ENCODE assay signal across 1 cellular context in genomic region chr6:41370488-41371111, GRCh38.
TF ChIP-seq lines count a peak whose summit lies in the region.

No MANE protein-coding gene starts in this region.

TF ChIP-seq in H1, 55 proteins besides CTCF, POLR2A, EP300 and RAD21 (continued from another document):
- TF ChIP-seq, protein P1, sequence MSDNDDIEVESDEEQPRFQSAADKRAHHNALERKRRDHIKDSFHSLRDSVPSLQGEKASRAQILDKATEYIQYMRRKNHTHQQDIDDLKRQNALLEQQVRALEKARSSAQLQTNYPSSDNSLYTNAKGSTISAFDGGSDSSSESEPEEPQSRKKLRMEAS (IDR thresholded peaks at IDR 0.05): no peak
- TF ChIP-seq SIRT6 (IDR thresholded peaks at IDR 0.05; ENCODE audit: low read length) (no peak), BACH1 (IDR thresholded peaks at IDR 0.05; ENCODE audit: low read length) (no peak), KDM5A (IDR thresholded peaks at IDR 0.05; ENCODE audit: low read length) (no peak), RFX5 (IDR thresholded peaks at IDR 0.05; ENCODE audit: borderline replicate concordance, low read depth, low read length) (no peak), EZH2 (IDR thresholded peaks at IDR 0.05; ENCODE audit: low read depth, low read length, severe bottlenecking) (peak; percentile 9), CTBP2 (IDR thresholded peaks at IDR 0.05; ENCODE audit: borderline replicate concordance, insufficient read depth, insufficient read length, low read length) (no peak), GTF2F1 (IDR thresholded peaks at IDR 0.05; ENCODE audit: borderline replicate concordance, low read depth, low read length) (no peak)
